Comparison of ENCODE assay signal across 9 cellular contexts in the genomic region with DNA sequence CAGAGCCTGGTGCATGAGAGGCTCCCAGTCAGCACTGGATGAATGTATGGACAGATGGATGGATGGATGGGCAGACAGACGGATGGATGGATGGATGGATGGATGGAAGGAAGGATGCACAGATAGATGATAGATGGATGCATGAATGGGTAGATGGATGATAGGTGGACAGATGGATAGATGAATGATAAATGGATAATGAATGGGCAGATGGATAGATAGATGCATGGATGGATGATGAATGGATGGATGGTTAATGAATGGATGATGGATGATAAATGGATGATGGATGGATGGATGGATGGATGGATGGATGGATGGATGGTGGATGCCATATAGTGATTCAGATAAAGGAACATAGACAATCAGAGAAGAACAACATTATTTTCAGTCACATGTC.
"Had no signal": no experiment of that assay in that cellular context is flagged by ENCODE, and none has a peak within 500 bp of the region (broad histone marks: within the 10 kb centered on the region; RNA-seq: fewer than 3 reads in every experiment).

No MANE protein-coding gene starts in this region.

- H3K4me3 ChIP-seq: GM23248, K562 had no signal

- FAIRE-seq: H54, HTR-8/SVneo, K562 had no signal

- H3K27ac ChIP-seq: GM23248 had no signal

- DNase-seq: GM23248, GOT3, H9, HCEC 1CT, IMR-90, KG1 had no signal
